12 cellular contexts compared by ENCODE assay signal in genomic region chr11:135074397-135074998, GRCh38.
DNase-seq lines count a peak whose midpoint lies in the region; ATAC-seq and TF ChIP-seq lines count a peak whose summit lies in the region.
"Had no signal": no experiment of that assay in that cellular context is flagged by ENCODE, and none has a peak within 500 bp of the region (broad histone marks: within the 10 kb centered on the region; RNA-seq: fewer than 3 reads in every experiment).

No MANE protein-coding gene starts in this region.

- H3K36me3 ChIP-seq in CD8-positive, alpha-beta memory T cell (ENCODE audit: insufficient read depth, low read length), result no peaks in the 10 kb centered on the region

- POLR2A ChIA-PET in AG04450 (lab: Yijun Ruan, JAX), result no interaction called here
- POLR2A ChIA-PET in CD8-positive, alpha-beta memory T cell (lab: Charles Lee), result no interaction called here

- peaks cover 24% of the 10 kb centered on the region for H3K9me3 ChIP-seq in AG04450 (ENCODE audit: control insufficient read depth, insufficient read depth, low read length)
- H3K9me3 ChIP-seq in CD8-positive, alpha-beta memory T cell (ENCODE audit: low read length), result no peaks in the 10 kb centered on the region

- no peaks in the 10 kb centered on the region for H3K9me3 Mint-ChIP-seq in CD8-positive, alpha-beta memory T cell
- H3K9me3 Mint-ChIP-seq: activated naive CD4-positive, alpha-beta T cell treated with anti-CD3 and anti-CD28 coated beads, Interleukin-2, amount 50 U/mL, for 72 hours; stimulated activated memory B cell treated with anti-CD40 and anti-IgM and Interleukin-4, amounts not matched to agents 10 μg/mL and 1 μg/mL and 100 μg/mL, for 72 hours had no signal

- H3K4me1 Mint-ChIP-seq in CD8-positive, alpha-beta memory T cell, result no peaks in the 10 kb centered on the region
- H3K4me1 Mint-ChIP-seq: stimulated activated memory B cell treated with anti-CD40 and anti-IgM and Interleukin-4, amounts not matched to agents 10 μg/mL and 1 μg/mL and 100 μg/mL, for 72 hours had no signal

- peak; percentile 42 for ATAC-seq in left ventricle myocardium superior
- ATAC-seq: activated naive CD4-positive, alpha-beta T cell treated with anti-CD3 and anti-CD28 coated beads, Interleukin-2, amount 50 U/mL, for 72 hours; stimulated activated memory B cell treated with anti-CD40 and anti-IgM and Interleukin-4, amounts not matched to agents 10 μg/mL and 1 μg/mL and 100 μg/mL, for 72 hours had no signal

- no peaks in the 10 kb centered on the region for H3K4me1 ChIP-seq in CD8-positive, alpha-beta memory T cell (ENCODE audit: insufficient read depth, low read length)

- intact Hi-C loops in left ventricle myocardium superior (cut with micrococcal nuclease), result no loop called here

- H3K27ac ChIP-seq in AG04450 (ENCODE audit: low read depth, low read length), result no peak overlapping the region
- H3K27ac ChIP-seq in CD8-positive, alpha-beta memory T cell (ENCODE audit: low read depth, low read length), result no peak overlapping the region
- H3K27ac ChIP-seq: skin epidermis had no signal

- no peak overlapping the region for H3K4me3 ChIP-seq in AG04450 (ENCODE audit: low read depth, low read length)
- H3K4me3 ChIP-seq in CD8-positive, alpha-beta memory T cell (ENCODE audit: low read length), result no peak overlapping the region
- H3K4me3 ChIP-seq: skin epidermis had no signal

- peak; percentile 14; the same call in 1 of the 2 replicates for TF ChIP-seq CTCF in AG04450 (IDR thresholded peaks at IDR 0.05; ENCODE audit: low read depth, low read length)
- TF ChIP-seq CTCF in GM12873 (IDR thresholded peaks at IDR 0.05; ENCODE audit: insufficient read depth, low read depth, low read length, missing control alignments), result peak; percentile 22

- no peak overlapping the region for H3K4me3 Mint-ChIP-seq in CD8-positive, alpha-beta memory T cell
- H3K4me3 Mint-ChIP-seq: stimulated activated memory B cell treated with anti-CD40 and anti-IgM and Interleukin-4, amounts not matched to agents 10 μg/mL and 1 μg/mL and 100 μg/mL, for 72 hours had no signal

- no peak overlapping the region for H3K27ac Mint-ChIP-seq in CD8-positive, alpha-beta memory T cell
- H3K27ac Mint-ChIP-seq: activated naive CD4-positive, alpha-beta T cell treated with anti-CD3 and anti-CD28 coated beads, Interleukin-2, amount 50 U/mL, for 72 hours; stimulated activated memory B cell treated with anti-CD40 and anti-IgM and Interleukin-4, amounts not matched to agents 10 μg/mL and 1 μg/mL and 100 μg/mL, for 72 hours had no signal

- peaks cover 5 to 13% of the 10 kb centered on the region in 2 donors for H3K27me3 Mint-ChIP-seq in CD8-positive, alpha-beta memory T cell

- H3K27me3 ChIP-seq in AG04450 (ENCODE audit: control insufficient read depth, insufficient read depth, low read length), result no peaks in the 10 kb centered on the region
- H3K27me3 ChIP-seq in CD8-positive, alpha-beta memory T cell (ENCODE audit: insufficient read depth, low read length, poor library complexity, severe bottlenecking), result no peaks in the 10 kb centered on the region

- CTCF ChIA-PET in AG04450 (lab: Charles Lee), result interaction anchor here (0.9 kb wide), 1 partner anchor 206 kb away, joined by 4 read pairs; no protein-coding TSS in a partner anchor
- CTCF ChIA-PET in CD8-positive, alpha-beta memory T cell (lab: Charles Lee), result no interaction called here

- no peaks in the 10 kb centered on the region for H3K36me3 Mint-ChIP-seq in CD8-positive, alpha-beta memory T cell
- H3K36me3 Mint-ChIP-seq: activated naive CD4-positive, alpha-beta T cell treated with anti-CD3 and anti-CD28 coated beads, Interleukin-2, amount 50 U/mL, for 72 hours; stimulated activated memory B cell treated with anti-CD40 and anti-IgM and Interleukin-4, amounts not matched to agents 10 μg/mL and 1 μg/mL and 100 μg/mL, for 72 hours had no signal

- DNase-seq in AG04450 (ENCODE audit: low read depth, low spot score) (no peak), RPMI7951 (ENCODE audit: low read depth) (peak; percentile 20), left ventricle myocardium superior (no peak), NCI-H226 (no peak)
- no peak for DNase-seq in CD8-positive, alpha-beta memory T cell
- DNase-seq in effector CD8-positive, alpha-beta T cell (lab: John Stamatoyannopoulos, UW), result no peak
- DNase-seq in effector CD4-positive, alpha-beta T cell, result no peak
- DNase-seq: activated CD4-positive, alpha-beta T cell treated with anti-CD3 and anti-CD28 coated beads for 4 hours had no signal
